Comparison of ENCODE assay signal across 8 cellular contexts in genomic region chr1:212700892-212701819, GRCh38. TPM values are rescaled to one million over a fixed set of nuclear protein-coding genes. Genes with fewer than 3 reads are reported as not detected.
A peak's percentile ranks its signal among the peaks of the same experiment; 100 is the strongest.
DNase-seq lines count a peak whose midpoint lies in the region; ATAC-seq and TF ChIP-seq lines count a peak whose summit lies in the region.

No MANE protein-coding gene starts in this region.

- H3K4me1 ChIP-seq in ES-I3 (ENCODE audit: insufficient read depth, low read length) (peaks cover 10% of the 10 kb centered on the region; the same call in 1 of the 2 replicates), liver (ENCODE audit: control insufficient read depth in 4 of 4, insufficient read depth in 4 of 4, low read length in 3 of 4) (peaks cover 13 to 26% (median 19%) of the 10 kb centered on the region in 4 donors)

- peak overlapping the region; percentile 88 for H3K4me3 Mint-ChIP-seq in T-helper 17 cell

- H3K36me3 ChIP-seq in ES-I3 (ENCODE audit: insufficient read depth, low read length) (no peaks in the 10 kb centered on the region), liver (ENCODE audit: control insufficient read depth in 4 of 4, insufficient read depth in 3 of 4, low read depth in 1 of 4, low read length in 3 of 4) (no peaks in the 10 kb centered on the region)

- peaks cover 3% of the 10 kb centered on the region for H3K36me3 Mint-ChIP-seq in T-helper 17 cell (ENCODE audit: low read depth)

- H3K9me3 ChIP-seq in ES-I3 (ENCODE audit: control insufficient read depth, insufficient read depth, low read length) (no peaks in the 10 kb centered on the region), T-helper 17 cell (ENCODE audit: control insufficient read depth, low read length, poor library complexity, severe bottlenecking) (no peaks in the 10 kb centered on the region), liver (ENCODE audit: control insufficient read depth in 4 of 4, low read length in 3 of 4) (no peaks in the 10 kb centered on the region)

- DNase-seq in T-helper 17 cell (no peak), coronary artery (ENCODE audit: low spot score) (no peak)
- peak; percentile 19 for DNase-seq in stimulated activated CD8-positive, alpha-beta memory T cell treated with anti-CD3 and anti-CD28 coated beads, Interleukin-12 subunit alpha, Interleukin-12 subunit beta, amount 100 ng/mL, for 4 hours (ENCODE audit: low read depth)

- H3K27ac ChIP-seq in coronary artery = peak overlapping the region; percentile 62 to 80
- peak overlapping the region in 1 of 2 donors; percentile 58 for H3K27ac ChIP-seq in liver (ENCODE audit: low read depth in 1 of 2, low read length in 2 of 2)

- H3K9ac ChIP-seq in ES-I3 (ENCODE audit: low read depth, low read length) (peak overlapping the region; percentile 74; the same call in 1 of the 2 replicates), liver (ENCODE audit: low read depth in 1 of 2, low read length in 2 of 2) (peak overlapping the region in 1 of 2 donors; percentile 41)

- H3K4me1 Mint-ChIP-seq in T-helper 17 cell = peaks cover 45% of the 10 kb centered on the region

- WGBS in liver = 10% methylated on average over 27 of the region's 27 CpGs

- TF ChIP-seq CTCF in coronary artery (IDR thresholded peaks at IDR 0.05) (no peak), liver (IDR thresholded peaks at IDR 0.05; ENCODE audit: low read depth, low read length, missing input control) (no peak)

- no peaks in the 10 kb centered on the region for H3K27me3 Mint-ChIP-seq in T-helper 17 cell

- peaks cover 0 to 10% (median 4%) of the 10 kb centered on the region in 4 donors for H3K27me3 ChIP-seq in liver (ENCODE audit: control insufficient read depth in 4 of 4, insufficient read depth in 4 of 4, low read length in 3 of 4)

- TF ChIP-seq RAD21 in liver (IDR thresholded peaks at IDR 0.05) = no peak

- peak overlapping the region; percentile 27 for H3K27ac Mint-ChIP-seq in T-helper 17 cell

- H3K4me3 ChIP-seq in coronary artery (peak overlapping the region; percentile 92), liver (ENCODE audit: low read depth in 1 of 3, low read length in 3 of 3) (peak overlapping the region in 2 of 3 donors; percentile 46 to 62)

- peak; percentile 32 for ATAC-seq in HG02759 (IDR thresholded peaks at IDR 0.05; ENCODE audit: unreplicated experiment)
- peak; percentile 35 for ATAC-seq in T-helper 17 cell
- ATAC-seq in HG03196 (IDR thresholded peaks at IDR 0.05; ENCODE audit: unreplicated experiment) = no peak
- no peak for ATAC-seq in HG03097 (IDR thresholded peaks at IDR 0.05; ENCODE audit: low FRiP score, unreplicated experiment)

TF ChIP-seq in liver, 16 proteins besides CTCF, POLR2A, EP300 and RAD21:
- TF ChIP-seq SP1 (IDR thresholded peaks at IDR 0.05) (no peak), RXRA (IDR thresholded peaks at IDR 0.05) (no peak), GABPA (IDR thresholded peaks at IDR 0.05 in 1 of 2, conservative IDR thresholded peaks at IDR 0.05 in 1 of 2) (no peak), FOXA1 (IDR thresholded peaks at IDR 0.05) (no peak), TAF1 (conservative IDR thresholded peaks at IDR 0.05) (no peak), REST (IDR thresholded peaks at IDR 0.05) (no peak), YY1 (IDR thresholded peaks at IDR 0.05) (no peak), HNF4A (conservative IDR thresholded peaks at IDR 0.05) (no peak), ATF3 (IDR thresholded peaks at IDR 0.05) (no peak), JUND (IDR thresholded peaks at IDR 0.05) (no peak), NR2F2 (IDR thresholded peaks at IDR 0.05) (no peak), ZBTB33 (IDR thresholded peaks at IDR 0.05) (no peak), FOXA2 (IDR thresholded peaks at IDR 0.05) (no peak), MAX (IDR thresholded peaks at IDR 0.05) (no peak), EGR1 (IDR thresholded peaks at IDR 0.05; ENCODE audit: low read depth in 2 of 2) (no peak)

RNA-seq across cellular contexts. Expression of gene BATF3, which starts 1.5 kb away (rescaled TPM):
- under 1 TPM; 0.20 to 0.34 TPM for total RNA-seq in T-helper 17 cell
- total RNA-seq in liver = 1 to 10 TPM in 1 of 2 donors, under 1 TPM in 1; 0.93 to 1.0 TPM
- under 1 TPM; 0.65 to 0.88 TPM for polyA plus RNA-seq in liver

Comparison
In these comparisons a context has a peak if more than half of its experiments do, and no peak if none do; other contexts are left out.
1. ATAC-seq: peak in HG02759 (single experiment) and T-helper 17 cell (single experiment); none in HG03196 (single experiment) and HG03097 (single experiment).